1 cellular context compared by ENCODE assay signal in genomic region chr17:31320231-31320630, GRCh38.
TF ChIP-seq lines count a peak whose summit lies in the region.

No MANE protein-coding gene starts in this region.

TF ChIP-seq in GM23338, 12 proteins besides CTCF, POLR2A, EP300 and RAD21 (continued from another document):
- TF ChIP-seq ZNF462 (CRISPR knock-in tag; IDR thresholded peaks at IDR 0.05) (no peak), EZH2phosphoT487 (IDR thresholded peaks at IDR 0.05; ENCODE audit: unreplicated experiment) (no peak), JUNB (IDR thresholded peaks at IDR 0.05; ENCODE audit: unreplicated experiment) (no peak), EZH2 (IDR thresholded peaks at IDR 0.05; ENCODE audit: low read depth, unreplicated experiment) (no peak), CREB1 (CRISPR knock-in tag; IDR thresholded peaks at IDR 0.05; ENCODE audit: low read depth) (no peak), REST (IDR thresholded peaks at IDR 0.05; ENCODE audit: unreplicated experiment) (no peak), ETS1 (IDR thresholded peaks at IDR 0.05) (no peak), ZNF331 (CRISPR knock-in tag; IDR thresholded peaks at IDR 0.05; ENCODE audit: low read depth) (no peak)
